ENCODE assay signal across 1 cellular context in the genomic region with DNA sequence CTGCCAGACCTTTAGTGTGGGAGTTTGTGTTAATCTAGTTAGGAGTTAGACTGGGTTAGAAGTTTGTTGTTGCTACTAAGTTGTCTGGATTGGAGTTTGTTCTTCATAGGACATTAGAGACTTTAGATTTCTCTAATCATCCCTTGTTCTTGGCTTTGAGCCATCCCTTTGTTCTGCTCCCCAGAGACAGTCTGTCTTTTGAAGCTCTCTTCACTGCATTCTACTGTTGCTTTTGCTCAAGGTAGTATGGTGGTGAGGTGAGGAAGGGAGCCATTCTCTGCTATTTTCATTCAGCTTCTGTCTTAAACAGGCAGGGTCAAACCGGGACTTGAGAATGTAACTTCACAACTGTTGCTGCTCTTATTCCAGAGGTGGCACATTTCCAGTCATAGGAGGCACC.
TF ChIP-seq lines count a peak whose summit lies in the region.

No MANE protein-coding gene starts in this region.

TF ChIP-seq in SK-N-SH, 30 proteins besides CTCF, POLR2A, EP300 and RAD21 (continued from another document):
- TF ChIP-seq, protein P1, sequence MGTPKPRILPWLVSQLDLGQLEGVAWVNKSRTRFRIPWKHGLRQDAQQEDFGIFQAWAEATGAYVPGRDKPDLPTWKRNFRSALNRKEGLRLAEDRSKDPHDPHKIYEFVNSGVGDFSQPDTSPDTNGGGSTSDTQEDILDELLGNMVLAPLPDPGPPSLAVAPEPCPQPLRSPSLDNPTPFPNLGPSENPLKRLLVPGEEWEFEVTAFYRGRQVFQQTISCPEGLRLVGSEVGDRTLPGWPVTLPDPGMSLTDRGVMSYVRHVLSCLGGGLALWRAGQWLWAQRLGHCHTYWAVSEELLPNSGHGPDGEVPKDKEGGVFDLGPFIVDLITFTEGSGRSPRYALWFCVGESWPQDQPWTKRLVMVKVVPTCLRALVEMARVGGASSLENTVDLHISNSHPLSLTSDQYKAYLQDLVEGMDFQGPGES (IDR thresholded peaks at IDR 0.05; ENCODE audit: low read depth, low read length), result no peak
